In genomic region chr5:137287564-137287963, GRCh38 we compare ENCODE assay signal across 31 cellular contexts.
"Had no signal": no experiment of that assay in that cellular context is flagged by ENCODE, and none has a peak within 500 bp of the region (broad histone marks: within the 10 kb centered on the region; RNA-seq: fewer than 3 reads in every experiment).

No MANE protein-coding gene starts in this region.

- H3K27me3 ChIP-seq: adrenal gland, body of pancreas had no signal

- H3K4me1 Mint-ChIP-seq: activated CD4-positive, alpha-beta T cell treated with anti-CD3 and anti-CD28 coated beads for 36 hours; activated CD4-positive, alpha-beta T cell treated with anti-CD3 and anti-CD28 coated beads, Interleukin-2, amount 10 ng/mL, durations not matched to agents 24 days and 14 days; activated CD8-positive, alpha-beta memory T cell treated with anti-CD3 and anti-CD28 coated beads, Interleukin-2, amount 10 ng/mL, durations not matched to agents 7 days and 5 days; activated naive CD4-positive, alpha-beta T cell treated with anti-CD3 and anti-CD28 coated beads, Interleukin-2, amount 50 U/mL, for 24 hours; activated naive CD8-positive, alpha-beta T cell treated with anti-CD3 and anti-CD28 coated beads for 36 hours; activated naive CD8-positive, alpha-beta T cell treated with anti-CD3 and anti-CD28 coated beads, Interleukin-2, amount 50 U/mL, for 24 hours had no signal

- H3K9me3 ChIP-seq: adrenal gland, body of pancreas had no signal

- H3K4me3 Mint-ChIP-seq: activated CD4-positive, alpha-beta memory T cell treated with anti-CD3 and anti-CD28 coated beads for 36 hours; activated CD4-positive, alpha-beta T cell treated with anti-CD3 and anti-CD28 coated beads for 36 hours; activated CD4-positive, alpha-beta T cell treated with anti-CD3 and anti-CD28 coated beads, Interleukin-2, amount 10 ng/mL, durations not matched to agents 24 days and 14 days; activated CD8-positive, alpha-beta memory T cell treated with anti-CD3 and anti-CD28 coated beads, Interleukin-2, amount 10 ng/mL, durations not matched to agents 7 days and 5 days; activated CD8-positive, alpha-beta T cell treated with anti-CD3 and anti-CD28 coated beads, Interleukin-2, amount 10 ng/mL, durations not matched to agents 7 days and 5 days; activated naive CD4-positive, alpha-beta T cell treated with anti-CD3 and anti-CD28 coated beads for 36 hours; activated naive CD4-positive, alpha-beta T cell treated with anti-CD3 and anti-CD28 coated beads, Interleukin-2, amount 50 U/mL, for 24 hours; activated naive CD8-positive, alpha-beta T cell treated with anti-CD3 and anti-CD28 coated beads for 36 hours; activated naive CD8-positive, alpha-beta T cell treated with anti-CD3 and anti-CD28 coated beads, Interleukin-2, amount 50 U/mL, for 24 hours; activated T-helper 1 cell treated with anti-CD3 and anti-CD28 coated beads, Interleukin-12 subunit alpha, Interleukin-12 subunit beta, Interleukin-2, Interleukin-4 antibody, amounts not matched to agents 30 ng/mL and 10 ng/mL and 1 ng/mL, durations not matched to agents 14 hours and 24 hours and 36 hours; T-helper 1 cell treated with Interleukin-12 subunit alpha and Interleukin-12 subunit beta and Interleukin-4 antibody, amounts not matched to agents 30 μg/mL and 1 μg/mL, for 36 hours; T-helper 2 cell treated with Interferon-gamma antibody and Interleukin-4, amounts not matched to agents 5 μg/mL and 100 μg/mL, for 36 hours had no signal

- H3K27ac ChIP-seq: adrenal gland, body of pancreas had no signal

- H3K27ac Mint-ChIP-seq: activated CD4-positive, alpha-beta memory T cell treated with anti-CD3 and anti-CD28 coated beads for 36 hours; activated CD4-positive, alpha-beta T cell treated with anti-CD3 and anti-CD28 coated beads for 36 hours; activated CD4-positive, alpha-beta T cell treated with anti-CD3 and anti-CD28 coated beads, Interleukin-2, amount 10 ng/mL, durations not matched to agents 24 days and 14 days; activated CD8-positive, alpha-beta memory T cell treated with anti-CD3 and anti-CD28 coated beads, Interleukin-2, amount 10 ng/mL, durations not matched to agents 7 days and 5 days; activated CD8-positive, alpha-beta T cell treated with anti-CD3 and anti-CD28 coated beads, Interleukin-2, amount 10 ng/mL, durations not matched to agents 7 days and 5 days; activated naive CD4-positive, alpha-beta T cell treated with anti-CD3 and anti-CD28 coated beads for 36 hours; activated naive CD4-positive, alpha-beta T cell treated with anti-CD3 and anti-CD28 coated beads, Interleukin-2, amount 50 U/mL, for 24 hours; activated naive CD8-positive, alpha-beta T cell treated with anti-CD3 and anti-CD28 coated beads for 36 hours; activated naive CD8-positive, alpha-beta T cell treated with anti-CD3 and anti-CD28 coated beads, Interleukin-2, amount 50 U/mL, for 24 hours; activated T-helper 1 cell treated with anti-CD3 and anti-CD28 coated beads, Interleukin-12 subunit alpha, Interleukin-12 subunit beta, Interleukin-2, Interleukin-4 antibody, amounts not matched to agents 30 ng/mL and 10 ng/mL and 1 ng/mL, durations not matched to agents 14 hours and 24 hours and 36 hours; activated T-helper 2 cell treated with anti-CD3 and anti-CD28 coated beads, Interferon-gamma antibody, Interleukin-2, Interleukin-4, amounts not matched to agents 10 μg/mL and 5 μg/mL and 100 μg/mL, durations not matched to agents 14 hours and 24 hours and 36 hours; T-helper 1 cell treated with Interleukin-12 subunit alpha and Interleukin-12 subunit beta and Interleukin-4 antibody, amounts not matched to agents 30 μg/mL and 1 μg/mL, for 36 hours; T-helper 2 cell treated with Interferon-gamma antibody and Interleukin-4, amounts not matched to agents 5 μg/mL and 100 μg/mL, for 36 hours had no signal

- H3K36me3 ChIP-seq: adrenal gland had no signal

- DNase-seq: activated CD4-positive, alpha-beta memory T cell treated with anti-CD3 and anti-CD28 coated beads for 36 hours; activated CD4-positive, alpha-beta T cell treated with anti-CD3 and anti-CD28 coated beads for 36 hours; activated CD4-positive, alpha-beta T cell treated with anti-CD3 and anti-CD28 coated beads, Interleukin-2, amount 10 ng/mL, durations not matched to agents 24 days and 14 days; activated CD4-positive, CD25-positive, alpha-beta regulatory T cell; activated CD4-positive, CD25-positive, alpha-beta regulatory T cell treated with anti-CD3 and anti-CD28 coated beads, Interleukin-2, amount 50 U/mL, for 72 hours; activated CD8-positive, alpha-beta memory T cell treated with anti-CD3 and anti-CD28 coated beads, Interleukin-2, amount 10 ng/mL, durations not matched to agents 7 days and 5 days; activated CD8-positive, alpha-beta memory T cell treated with anti-CD3 and anti-CD28 coated beads, Interleukin-2, amount 50 U/mL, for 4 hours; activated CD8-positive, alpha-beta T cell treated with anti-CD3 and anti-CD28 coated beads, Interleukin-2, amount 10 ng/mL, durations not matched to agents 7 days and 5 days; activated effector memory CD4-positive, alpha-beta T cell treated with anti-CD3 and anti-CD28 coated beads, Interleukin-2, amount 50 U/mL, for 16 hours; activated naive CD4-positive, alpha-beta T cell treated with anti-CD3 and anti-CD28 coated beads for 36 hours; activated naive CD8-positive, alpha-beta T cell treated with anti-CD3 and anti-CD28 coated beads for 36 hours; activated naive CD8-positive, alpha-beta T cell treated with anti-CD3 and anti-CD28 coated beads, Interleukin-2, amount 50 U/mL, for 24 hours; activated T-cell treated with anti-CD3 and anti-CD28 coated beads, Interleukin-2, amount 50 U/mL, for 1 hour; activated T-cell treated with anti-CD3 and anti-CD28 coated beads, Interleukin-2, amount 50 U/mL, for 48 hours; adrenal gland; amygdala; aorta; body of pancreas; caudate nucleus; cortex of kidney; dermis blood vessel endothelial cell; effector CD4-positive, alpha-beta T cell; foreskin fibroblast; head of caudate nucleus; T1000 had no signal

- ATAC-seq: activated CD4-positive, alpha-beta T cell treated with anti-CD3 and anti-CD28 coated beads for 36 hours; activated CD8-positive, alpha-beta memory T cell treated with anti-CD3 and anti-CD28 coated beads, Interleukin-2, amount 10 ng/mL, durations not matched to agents 7 days and 5 days; activated CD8-positive, alpha-beta T cell treated with anti-CD3 and anti-CD28 coated beads, Interleukin-2, amount 10 ng/mL, durations not matched to agents 7 days and 5 days; activated naive CD8-positive, alpha-beta T cell treated with anti-CD3 and anti-CD28 coated beads, Interleukin-2, amount 50 U/mL, for 24 hours; body of pancreas; esophagus mucosa had no signal

- H3K4me3 ChIP-seq: adrenal gland, body of pancreas had no signal

- H3K36me3 Mint-ChIP-seq: activated CD4-positive, alpha-beta memory T cell treated with anti-CD3 and anti-CD28 coated beads for 36 hours; activated CD8-positive, alpha-beta memory T cell treated with anti-CD3 and anti-CD28 coated beads, Interleukin-2, amount 10 ng/mL, durations not matched to agents 7 days and 5 days; activated naive CD4-positive, alpha-beta T cell treated with anti-CD3 and anti-CD28 coated beads, Interleukin-2, amount 50 U/mL, for 24 hours; activated naive CD8-positive, alpha-beta T cell treated with anti-CD3 and anti-CD28 coated beads for 36 hours had no signal

- H3K9me3 Mint-ChIP-seq: activated CD4-positive, alpha-beta memory T cell treated with anti-CD3 and anti-CD28 coated beads for 36 hours; activated CD4-positive, alpha-beta T cell treated with anti-CD3 and anti-CD28 coated beads, Interleukin-2, amount 10 ng/mL, durations not matched to agents 24 days and 14 days; activated naive CD4-positive, alpha-beta T cell treated with anti-CD3 and anti-CD28 coated beads for 36 hours; activated naive CD8-positive, alpha-beta T cell treated with anti-CD3 and anti-CD28 coated beads for 36 hours; activated naive CD8-positive, alpha-beta T cell treated with anti-CD3 and anti-CD28 coated beads, Interleukin-2, amount 50 U/mL, for 24 hours; activated T-helper 1 cell treated with anti-CD3 and anti-CD28 coated beads, Interleukin-12 subunit alpha, Interleukin-12 subunit beta, Interleukin-2, Interleukin-4 antibody, amounts not matched to agents 30 ng/mL and 10 ng/mL and 1 ng/mL, durations not matched to agents 14 hours and 24 hours and 36 hours; activated T-helper 2 cell treated with anti-CD3 and anti-CD28 coated beads, Interferon-gamma antibody, Interleukin-2, Interleukin-4, amounts not matched to agents 10 μg/mL and 5 μg/mL and 100 μg/mL, durations not matched to agents 14 hours and 24 hours and 36 hours; T-helper 1 cell treated with Interleukin-12 subunit alpha and Interleukin-12 subunit beta and Interleukin-4 antibody, amounts not matched to agents 30 μg/mL and 1 μg/mL, for 36 hours; T-helper 2 cell treated with Interferon-gamma antibody and Interleukin-4, amounts not matched to agents 5 μg/mL and 100 μg/mL, for 36 hours had no signal

- H3K27me3 Mint-ChIP-seq: activated CD4-positive, alpha-beta memory T cell treated with anti-CD3 and anti-CD28 coated beads for 36 hours; activated naive CD4-positive, alpha-beta T cell treated with anti-CD3 and anti-CD28 coated beads, Interleukin-2, amount 50 U/mL, for 24 hours; activated naive CD8-positive, alpha-beta T cell treated with anti-CD3 and anti-CD28 coated beads, Interleukin-2, amount 50 U/mL, for 24 hours had no signal
